In the genomic region with DNA sequence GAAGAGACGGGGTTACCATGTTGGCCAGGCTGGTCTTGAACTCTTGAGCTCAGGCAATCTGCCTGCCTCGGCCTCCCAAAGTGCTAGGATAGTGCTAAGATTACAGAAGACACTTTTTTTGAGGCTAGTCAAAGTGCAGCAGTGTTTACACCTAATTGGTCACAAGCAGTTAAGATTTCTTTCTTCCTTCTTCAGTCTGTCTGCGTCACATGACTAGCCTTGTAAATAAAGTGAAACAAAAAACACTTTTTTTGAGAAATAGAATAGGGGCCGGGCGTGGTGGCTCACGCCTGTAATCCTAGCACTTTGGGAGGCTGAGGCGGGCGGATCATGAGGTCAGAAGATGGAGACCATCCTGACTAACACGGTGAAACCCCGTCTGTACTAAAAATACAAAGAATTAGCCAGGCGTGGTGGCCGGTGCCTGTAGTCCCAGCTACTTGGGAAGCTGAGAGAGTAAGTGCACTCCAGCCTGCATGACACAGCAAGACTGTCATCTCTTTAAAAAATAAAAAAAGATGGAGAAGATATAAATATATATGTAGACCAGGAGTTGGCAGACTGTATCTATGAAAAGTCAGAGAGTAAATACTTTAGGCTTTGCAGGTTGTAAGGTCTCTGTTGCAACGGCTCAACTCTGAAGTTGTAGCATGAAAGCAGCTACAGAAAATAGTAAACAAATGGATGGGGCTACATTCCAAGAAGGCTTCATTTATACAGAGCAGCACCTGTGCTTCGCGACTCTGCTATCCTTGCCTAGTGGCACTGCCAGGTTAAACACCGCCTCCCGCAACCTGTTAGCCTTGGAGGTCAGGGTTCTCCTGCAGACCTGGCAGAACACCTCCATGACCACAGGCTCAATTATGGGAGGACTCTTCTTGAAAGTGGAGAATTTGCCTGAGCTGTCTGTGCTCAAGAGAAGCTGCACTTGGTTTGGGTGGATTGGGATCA, we compare ENCODE assay signal across 11 cellular contexts. TPM values are rescaled to one million over a fixed set of nuclear protein-coding genes. Genes with fewer than 3 reads are reported as not detected.
DNase-seq lines count a peak whose midpoint lies in the region; ATAC-seq and TF ChIP-seq lines count a peak whose summit lies in the region.
"Had no signal": no experiment of that assay in that cellular context is flagged by ENCODE, and none has a peak within 500 bp of the region (broad histone marks: within the 10 kb centered on the region; RNA-seq: fewer than 3 reads in every experiment).

No MANE protein-coding gene starts in this region.

- H3K4me1 ChIP-seq in CD4-positive, CD25-positive, alpha-beta regulatory T cell (ENCODE audit: control insufficient read depth, insufficient read depth, low read length, poor library complexity, severe bottlenecking) = no peaks in the 10 kb centered on the region
- H3K4me1 ChIP-seq in IMR-90 (ENCODE audit: control insufficient read depth, insufficient read depth, low read length) (peaks cover 14% of the 10 kb centered on the region), neutrophil (ENCODE audit: control insufficient read depth in 1 of 2, insufficient read depth in 1 of 2, low read depth in 1 of 2, low read length in 1 of 2) (peaks cover 31 to 35% of the 10 kb centered on the region in 2 experiments)

- H4K20me1 ChIP-seq in IMR-90 (ENCODE audit: insufficient read depth, low read length) = peaks cover 32% of the 10 kb centered on the region

- H2BK120ac ChIP-seq in IMR-90 (ENCODE audit: low read depth, low read length) = no peak overlapping the region

- peaks cover 16 to 66% of the 10 kb centered on the region in 2 experiments for H3K79me1 ChIP-seq in IMR-90 (ENCODE audit: low read depth in 1 of 2, low read length in 2 of 2)

- no peak overlapping the region for H4K5ac ChIP-seq in IMR-90 (ENCODE audit: low read depth, low read length)

- POLR2A ChIA-PET in IMR-90 (lab: Charles Lee; ENCODE audit: unreplicated experiment) = no interaction called here

- no peak for TF ChIP-seq POLR2A in IMR-90 (IDR thresholded peaks at IDR 0.05; ENCODE audit: low read depth, low read length)

- peaks cover 16% of the 10 kb centered on the region for H3K9me1 ChIP-seq in IMR-90 (ENCODE audit: insufficient read depth, low read length)

- no peak overlapping the region for H3K4me3 ChIP-seq in CD4-positive, CD25-positive, alpha-beta regulatory T cell (ENCODE audit: low read depth, low read length)
- H3K4me3 ChIP-seq in IMR-90 (ENCODE audit: insufficient read depth, low read depth, low read length) (no peak overlapping the region), neutrophil (ENCODE audit: low read depth in 1 of 2, low read length in 1 of 2) (peak overlapping the region in 1 of 2 experiments; percentile 21)

- no peaks in the 10 kb centered on the region for H3K9me3 ChIP-seq in CD4-positive, CD25-positive, alpha-beta regulatory T cell (ENCODE audit: control insufficient read depth in 2 of 2, low read length in 2 of 2)
- H3K9me3 ChIP-seq in IMR-90 (ENCODE audit: control insufficient read depth, insufficient read depth, low read length) (no peaks in the 10 kb centered on the region), neutrophil (no peaks in the 10 kb centered on the region)

- H2AK5ac ChIP-seq in IMR-90 (ENCODE audit: low read depth, low read length) = no peak overlapping the region

- TF ChIP-seq CTCF in IMR-90 (conservative IDR thresholded peaks at IDR 0.05; ENCODE audit: low read depth, low read length) = no peak
- TF ChIP-seq CTCF in neutrophil (IDR thresholded peaks at IDR 0.05) = no peak

- no peaks in the 10 kb centered on the region for H3K27me3 Mint-ChIP-seq in CD4-positive, CD25-positive, alpha-beta regulatory T cell

- TF ChIP-seq RAD21 in IMR-90 (IDR thresholded peaks at IDR 0.05; ENCODE audit: low read length) = no peak

- no peak overlapping the region for H2BK5ac ChIP-seq in IMR-90 (ENCODE audit: low read depth, low read length, poor library complexity, severe bottlenecking)

- no peak overlapping the region for H3K4ac ChIP-seq in IMR-90 (ENCODE audit: low read depth, low read length)

- no peak overlapping the region for H3K56ac ChIP-seq in IMR-90 (ENCODE audit: extremely low read depth, insufficient read depth, low read length)

- peaks cover 4 to 33% (median 22%) of the 10 kb centered on the region in 4 donors for H3K4me1 Mint-ChIP-seq in CD4-positive, CD25-positive, alpha-beta regulatory T cell

- H4K91ac ChIP-seq in IMR-90 (ENCODE audit: insufficient read depth, low read depth, low read length) = no peak overlapping the region

- intact Hi-C loops in IMR-90 (cut with micrococcal nuclease) = no loop called here

- H2AK9ac ChIP-seq in IMR-90 (replicated peaks; ENCODE audit: low read depth, low read length, poor library complexity) = no peak overlapping the region

- H3K23ac ChIP-seq in IMR-90 (ENCODE audit: low read depth, low read length) = no peak overlapping the region

- no peak overlapping the region for H3K4me2 ChIP-seq in IMR-90 (ENCODE audit: low read depth, low read length)

- H3K27me3 ChIP-seq in CD4-positive, CD25-positive, alpha-beta regulatory T cell (ENCODE audit: control insufficient read depth, insufficient read depth, low read length) = no peaks in the 10 kb centered on the region
- H3K27me3 ChIP-seq in IMR-90 (ENCODE audit: control insufficient read depth, insufficient read depth, low read length) (no peaks in the 10 kb centered on the region), neutrophil (no peaks in the 10 kb centered on the region)

- H3K27ac Mint-ChIP-seq in CD4-positive, CD25-positive, alpha-beta regulatory T cell = peak overlapping the region; percentile 61 to 89 (median 87)

- in situ Hi-C loops in IMR-90 (cut with MboI; ENCODE audit: low sequenced_read_pairs) = no loop called here

- no peak overlapping the region for H4K8ac ChIP-seq in IMR-90 (ENCODE audit: low read depth in 2 of 2, low read length in 2 of 2)

- 85% methylated on average over 6 of the region's 17 CpGs; no CpG with 5 or more reads in 1 of the 2 experiments for WGBS in IMR-90 (ENCODE audit: extremely low coverage in 2 of 2, insufficient read length in 1 of 2), 2 experiments

- no peaks in the 10 kb centered on the region for H3K9me3 Mint-ChIP-seq in CD4-positive, CD25-positive, alpha-beta regulatory T cell

- no peak for ATAC-seq in CD4-positive, CD25-positive, alpha-beta regulatory T cell (ENCODE audit: low read depth in 2 of 2)
- ATAC-seq in IMR-90 (ENCODE audit: low read depth) (peak; percentile 13; the same call in 1 of the 2 replicates), HG03342 (IDR thresholded peaks at IDR 0.05; ENCODE audit: unreplicated experiment) (no peak), GM18498 (IDR thresholded peaks at IDR 0.05; ENCODE audit: unreplicated experiment) (no peak), GM21619 (IDR thresholded peaks at IDR 0.05; ENCODE audit: unreplicated experiment) (no peak)

- peaks cover 29% of the 10 kb centered on the region for H3K36me3 ChIP-seq in CD4-positive, CD25-positive, alpha-beta regulatory T cell (ENCODE audit: control insufficient read depth, insufficient read depth, low read length)
- peaks cover 20% of the 10 kb centered on the region for H3K36me3 ChIP-seq in IMR-90 (ENCODE audit: control insufficient read depth, insufficient read depth, low read length)
- peaks cover 24% of the 10 kb centered on the region for H3K36me3 ChIP-seq in neutrophil

- H3K14ac ChIP-seq in IMR-90 (replicated peaks; ENCODE audit: low read depth, low read length) = no peak overlapping the region

- no peak overlapping the region for H2BK15ac ChIP-seq in IMR-90 (ENCODE audit: low read depth, low read length)

- no peak overlapping the region for H3K4me3 Mint-ChIP-seq in CD4-positive, CD25-positive, alpha-beta regulatory T cell

- no peak overlapping the region for H3K18ac ChIP-seq in IMR-90 (ENCODE audit: low read depth, low read length)

- H2BK20ac ChIP-seq in IMR-90 (ENCODE audit: low read depth, low read length) = no peak overlapping the region

- no peak overlapping the region for H3K27ac ChIP-seq in CD4-positive, CD25-positive, alpha-beta regulatory T cell (ENCODE audit: insufficient read depth, low read length, poor library complexity, severe bottlenecking)
- H3K27ac ChIP-seq in IMR-90 (ENCODE audit: insufficient read depth, low read length) = peak overlapping the region; percentile 40; the same call in 1 of the 2 replicates
- peak overlapping the region; percentile 85 for H3K27ac ChIP-seq in neutrophil

- no peak overlapping the region for H3K9ac ChIP-seq in IMR-90 (ENCODE audit: low read depth, low read length)

- dilution Hi-C loops in IMR-90 (cut with HindIII; ENCODE audit: low sequenced_read_pairs, unreplicated experiment) = no loop called here

- peaks cover 12% of the 10 kb centered on the region for H3K36me3 Mint-ChIP-seq in CD4-positive, CD25-positive, alpha-beta regulatory T cell

- CTCF ChIA-PET in IMR-90 (lab: Yijun Ruan, JAX) = interaction anchor here (0.6 kb wide), 1 partner anchor 30 kb away, joined by 3 read pairs; no protein-coding TSS in a partner anchor

- H2AFZ ChIP-seq in IMR-90 (replicated peaks; ENCODE audit: low read length, poor library complexity) = no peak overlapping the region

- BruUV-seq in IMR-90 (replicated peaks; lab: Mats Ljungman, UMichigan) = no TSS peak

- DNase-seq in CD4-positive, CD25-positive, alpha-beta regulatory T cell = peak in 1 of 3 donors; percentile 23
- no peak for DNase-seq in IMR-90
- DNase-seq in cerebellar cortex (ENCODE audit: low spot score) = peak; percentile 79
- DNase-seq in AG08395 (ENCODE audit: low spot score) = no peak
- DNase-seq: NCI-H524 treated with DMSO at 0.1 percent for 48 hours; retina; stimulated activated naive CD4-positive, alpha-beta T cell had no signal

TF ChIP-seq in IMR-90, 13 proteins besides CTCF, POLR2A, EP300 and RAD21 (continues in another document):
- TF ChIP-seq FOS (IDR thresholded peaks at IDR 0.05; ENCODE audit: low read depth, low read length) = no peak
- no peak for TF ChIP-seq MAFK (IDR thresholded peaks at IDR 0.05; ENCODE audit: low read depth, low read length)
- no peak for TF ChIP-seq USF2 (IDR thresholded peaks at IDR 0.05; ENCODE audit: low read depth, low read length)
- TF ChIP-seq CEBPB (IDR thresholded peaks at IDR 0.05; ENCODE audit: low read depth, low read length) = no peak
- TF ChIP-seq RFX5 (IDR thresholded peaks at IDR 0.05; ENCODE audit: low read depth, low read length) = no peak
- TF ChIP-seq SMC3 (IDR thresholded peaks at IDR 0.05; ENCODE audit: low read depth, low read length) = no peak

RNA-seq across cellular contexts. Expression of gene PPP6R2, which starts 55.8 kb away (rescaled TPM):
- total RNA-seq in CD4-positive, CD25-positive, alpha-beta regulatory T cell = 85.7 TPM
- polyA plus RNA-seq in CD4-positive, CD25-positive, alpha-beta regulatory T cell = 10 to 100 TPM; 15.9 to 19.4 (median 17.2) TPM
- 49.4 and 51.6 TPM in 2 replicates for total RNA-seq in IMR-90 (2012; rRNA removed)
- polyA plus RNA-seq in IMR-90 (2012; rRNA removed) = 46.9 and 49.2 TPM in 2 replicates
- 42.4 and 51.0 TPM in 2 replicates for polyA plus RNA-seq in IMR-90 (2012; cell fraction: cytosol; rRNA removed)
- 130 and 243 TPM in 2 replicates for polyA plus RNA-seq in IMR-90 (2012; cell fraction: nucleus; rRNA removed; ENCODE audit: low replicate concordance)
